ENCODE assay signal across 8 cellular contexts in genomic region chr13:100673831-100674362, GRCh38. TPM values are rescaled to one million over a fixed set of nuclear protein-coding genes. Genes with fewer than 3 reads are reported as not detected.
DNase-seq lines count a peak whose midpoint lies in the region; ATAC-seq, FAIRE-seq and TF ChIP-seq lines count a peak whose summit lies in the region.

No MANE protein-coding gene starts in this region.

- no peak for TF ChIP-seq CTCF in HL-60 (IDR thresholded peaks at IDR 0.05; ENCODE audit: insufficient read depth, low read length)
- TF ChIP-seq CTCF in cardiac muscle cell (IDR thresholded peaks at IDR 0.05; ENCODE audit: low read depth, low read length): no peak
- no peak for TF ChIP-seq CTCF in pancreas (IDR thresholded peaks at IDR 0.05)
- TF ChIP-seq CTCF in vagina (IDR thresholded peaks at IDR 0.05): no peak

- intact Hi-C loops in pancreas (cut with DNase I): no loop called here
- intact Hi-C loops in vagina (cut with DNase I): loop anchor here (10.0 kb wide), 1 partner anchor 699 kb away; the partner anchor contains the start of gene ZIC5

- 0 to 1% methylated on average over 42 to 50 of the region's 50 CpGs for WGBS in pancreas, 2 donors

- peak overlapping the region; percentile 92 for H3K4me3 Mint-ChIP-seq in activated naive CD8-positive, alpha-beta T cell treated with anti-CD3 and anti-CD28 coated beads, Interleukin-2, amount 50 U/mL, for 24 hours

- peak; percentile 61 for DNase-seq in DMS79 (lab: John Stamatoyannopoulos, UW)
- DNase-seq in HL-60 (ENCODE audit: low read depth in 1 of 2, low spot score in 1 of 2): peak; percentile 39 to 84
- DNase-seq in SIG-M5 treated with dmso at 0.1 percent for 504 hours (lab: John Stamatoyannopoulos, UW; ENCODE audit: unreplicated experiment): peak; percentile 98
- peak; percentile 25 for DNase-seq in activated naive CD8-positive, alpha-beta T cell treated with anti-CD3 and anti-CD28 coated beads, Interleukin-2, amount 50 U/mL, for 24 hours
- DNase-seq in cardiac muscle cell (ENCODE audit: low read depth in 1 of 2, low spot score in 1 of 2): peak in 1 of 2 donors; percentile 89
- DNase-seq in pancreas: peak; percentile 32 to 75 (median 58)
- no peak for DNase-seq in vagina (ENCODE audit: extremely low spot score in 2 of 2)

- H3K27me3 ChIP-seq in HL-60 (ENCODE audit: insufficient read depth, poor library complexity, severe bottlenecking) (no peaks in the 10 kb centered on the region), cardiac muscle cell (peaks cover 7% of the 10 kb centered on the region), pancreas (no peaks in the 10 kb centered on the region), vagina (no peaks in the 10 kb centered on the region)

- peaks cover 26% of the 10 kb centered on the region for H3K4me1 Mint-ChIP-seq in activated naive CD8-positive, alpha-beta T cell treated with anti-CD3 and anti-CD28 coated beads, Interleukin-2, amount 50 U/mL, for 24 hours

- peaks cover 13% of the 10 kb centered on the region for H3K27me3 Mint-ChIP-seq in activated naive CD8-positive, alpha-beta T cell treated with anti-CD3 and anti-CD28 coated beads, Interleukin-2, amount 50 U/mL, for 24 hours

- TF ChIP-seq POLR2A in vagina (IDR thresholded peaks at IDR 0.05): no peak

- peaks cover 7% of the 10 kb centered on the region for H3K4me1 ChIP-seq in cardiac muscle cell (ENCODE audit: low read depth)
- H3K4me1 ChIP-seq in pancreas: peaks cover 4 to 23% (median 14%) of the 10 kb centered on the region in 3 donors
- H3K4me1 ChIP-seq in vagina: peaks cover 28% of the 10 kb centered on the region

- peak overlapping the region; percentile 96 for H3K27ac Mint-ChIP-seq in activated naive CD8-positive, alpha-beta T cell treated with anti-CD3 and anti-CD28 coated beads, Interleukin-2, amount 50 U/mL, for 24 hours

- H3K9me3 Mint-ChIP-seq in activated naive CD8-positive, alpha-beta T cell treated with anti-CD3 and anti-CD28 coated beads, Interleukin-2, amount 50 U/mL, for 24 hours: no peaks in the 10 kb centered on the region

- ATAC-seq in GM21381 (IDR thresholded peaks at IDR 0.05; ENCODE audit: unreplicated experiment) (peak; percentile 19), pancreas (peak; percentile 21 to 34 (median 28))
- peak; percentile 29 for ATAC-seq in activated naive CD8-positive, alpha-beta T cell treated with anti-CD3 and anti-CD28 coated beads, Interleukin-2, amount 50 U/mL, for 24 hours

- no peaks in the 10 kb centered on the region for H3K9me3 ChIP-seq in cardiac muscle cell (ENCODE audit: low read depth)
- H3K9me3 ChIP-seq in pancreas: no peaks in the 10 kb centered on the region
- H3K9me3 ChIP-seq in vagina: no peaks in the 10 kb centered on the region

- H3K27ac ChIP-seq in HL-60 (replicated peaks) (peak overlapping the region; percentile 56), cardiac muscle cell (no peak overlapping the region), pancreas (peak overlapping the region; percentile 57 to 80 (median 73)), vagina (peak overlapping the region; percentile 73)

- H3K36me3 Mint-ChIP-seq in activated naive CD8-positive, alpha-beta T cell treated with anti-CD3 and anti-CD28 coated beads, Interleukin-2, amount 50 U/mL, for 24 hours (ENCODE audit: low read depth): peaks cover 4% of the 10 kb centered on the region

- H3K36me3 ChIP-seq in cardiac muscle cell (no peaks in the 10 kb centered on the region), pancreas (no peaks in the 10 kb centered on the region), vagina (no peaks in the 10 kb centered on the region)

- no peak for FAIRE-seq in pancreas (lab: Jason Lieb, UNC)

- H3K4me3 ChIP-seq in HL-60 (replicated peaks; ENCODE audit: insufficient read depth, low read length) (peak overlapping the region; percentile 70), cardiac muscle cell (peak overlapping the region; percentile 74), pancreas (peak overlapping the region; percentile 42 to 91 (median 64)), vagina (peak overlapping the region; percentile 68 to 97)

RNA-seq across cellular contexts. Expression of gene TMTC4, which starts 0.7 kb away (rescaled TPM):
- total RNA-seq in cardiac muscle cell (29.3 and 35.0 TPM in 2 replicates), pancreas (10 to 100 TPM; 10.4 to 18.0 (median 14.8) TPM), vagina (25.8 TPM)
- polyA plus RNA-seq in cardiac muscle cell (25.6 and 28.1 TPM in 2 replicates), pancreas (1 to 10 TPM; 7.3 to 7.9 TPM)

Comparison
In these comparisons a context has a peak if more than half of its experiments do, and no peak if none do; other contexts are left out.
1. DNase-seq: peak in DMS79 (single experiment), HL-60 (2 of 2), SIG-M5 treated with dmso at 0.1 percent for 504 hours (single experiment), activated naive CD8-positive, alpha-beta T cell treated with anti-CD3 and anti-CD28 coated beads, Interleukin-2, amount 50 U/mL, for 24 hours (single experiment) and pancreas (6 of 6); none in vagina (0 of 2).
2. Peak in every context shown above with its lines, with median percentiles within 50 percentile points of each other: ATAC-seq and H3K4me3 ChIP-seq.